In the genomic region with DNA sequence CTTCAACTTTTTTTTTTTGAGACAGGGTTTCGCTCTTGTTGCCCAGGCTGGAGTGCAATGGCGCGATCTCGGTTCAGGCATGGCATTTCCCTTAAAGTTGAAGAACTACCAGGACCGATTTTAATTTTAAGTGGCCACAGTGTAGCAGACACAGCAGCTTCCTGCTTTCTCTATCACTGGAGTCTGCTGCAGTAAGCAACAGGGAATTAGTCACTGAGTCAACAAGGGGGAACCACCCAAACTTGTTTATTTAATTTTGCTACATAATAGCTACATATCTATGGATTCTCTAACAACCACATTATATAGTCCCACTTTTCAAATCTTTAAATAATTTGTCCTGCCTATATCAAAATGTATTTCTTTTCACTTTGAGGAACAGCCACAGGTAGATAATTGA, we compare ENCODE assay signal across 15 cellular contexts. TPM values are rescaled to one million over a fixed set of nuclear protein-coding genes. Genes with fewer than 3 reads are reported as not detected.
"Had no signal": no experiment of that assay in that cellular context is flagged by ENCODE, and none has a peak within 500 bp of the region (broad histone marks: within the 10 kb centered on the region; RNA-seq: fewer than 3 reads in every experiment).

No MANE protein-coding gene starts in this region.

- DNase-seq: activated CD4-positive, alpha-beta T cell treated with anti-CD3 and anti-CD28 coated beads, Interleukin-2, amount 50 U/mL, for 1 hour; activated CD4-positive, CD25-positive, alpha-beta regulatory T cell; activated effector memory CD4-positive, alpha-beta T cell treated with Interleukin-2 at 50 U/mL for 16 hours; amygdala; ovary; sigmoid colon; stimulated activated CD4-positive, alpha-beta T cell treated with anti-CD3 and anti-CD28 coated beads, Interleukin-2, amount 100 ng/mL, for 24 hours; stimulated activated naive B cell treated with anti-CD40 and anti-IgM and Interleukin-4, amounts not matched to agents 10 μg/mL and 1 μg/mL and 100 μg/mL, for 72 hours; T-helper 2 cell had no signal

- H3K4me2 ChIP-seq: hepatocyte, neural progenitor cell had no signal

- H3K4me1 ChIP-seq: neural progenitor cell, sigmoid colon had no signal

- H3K27me3 Mint-ChIP-seq: activated naive CD4-positive, alpha-beta T cell treated with anti-CD3 and anti-CD28 coated beads, Interleukin-2, amount 50 U/mL, for 24 hours; stimulated activated naive B cell treated with anti-CD40 and anti-IgM and Interleukin-4, amounts not matched to agents 10 μg/mL and 1 μg/mL and 100 μg/mL, for 72 hours; type B pancreatic cell had no signal

- H3K9me3 ChIP-seq: ovary had no signal

- H3K79me2 ChIP-seq: hepatocyte had no signal

- H2AFZ ChIP-seq: hepatocyte, neural progenitor cell had no signal

- H3K27me3 ChIP-seq: hepatocyte, neural progenitor cell, ovary, sigmoid colon had no signal

- H3K9me3 Mint-ChIP-seq: type B pancreatic cell had no signal

- H3K36me3 ChIP-seq: neural progenitor cell, ovary, sigmoid colon had no signal

- H3K36me3 Mint-ChIP-seq: type B pancreatic cell had no signal

- H3K4me3 Mint-ChIP-seq: activated naive CD4-positive, alpha-beta T cell treated with anti-CD3 and anti-CD28 coated beads, Interleukin-2, amount 50 U/mL, for 24 hours; neural progenitor cell; stimulated activated naive B cell treated with anti-CD40 and anti-IgM and Interleukin-4, amounts not matched to agents 10 μg/mL and 1 μg/mL and 100 μg/mL, for 72 hours; type B pancreatic cell had no signal

- H3K4me1 Mint-ChIP-seq: activated naive CD4-positive, alpha-beta T cell treated with anti-CD3 and anti-CD28 coated beads, Interleukin-2, amount 50 U/mL, for 24 hours; neural progenitor cell; stimulated activated naive B cell treated with anti-CD40 and anti-IgM and Interleukin-4, amounts not matched to agents 10 μg/mL and 1 μg/mL and 100 μg/mL, for 72 hours had no signal

- H3K27ac ChIP-seq: hepatocyte, neural progenitor cell, ovary, sigmoid colon had no signal

- H3K27ac Mint-ChIP-seq: activated naive CD4-positive, alpha-beta T cell treated with anti-CD3 and anti-CD28 coated beads, Interleukin-2, amount 50 U/mL, for 24 hours; neural progenitor cell; stimulated activated naive B cell treated with anti-CD40 and anti-IgM and Interleukin-4, amounts not matched to agents 10 μg/mL and 1 μg/mL and 100 μg/mL, for 72 hours; type B pancreatic cell had no signal

- H3K4me3 ChIP-seq: hepatocyte, neural progenitor cell, ovary, sigmoid colon had no signal

RNA-seq across cellular contexts. Expression of gene TNNI3K, which starts 12.5 kb away (rescaled TPM):
- total RNA-seq: activated CD8-positive, alpha-beta memory T cell treated with anti-CD3 and anti-CD28 coated beads for 36 hours; hepatocyte; kidney epithelial cell had no signal
